In genomic region chr7:72924748-72925545, GRCh38 we compare ENCODE assay signal across 1 cellular context.
TF ChIP-seq lines count a peak whose summit lies in the region.

TSS of gene POM121 (plus strand) at chr7:72925095. CDS start at chr7:72925122, 27 bp downstream.

TF ChIP-seq in K562, 482 proteins besides CTCF, POLR2A, EP300 and RAD21 (continued from another document and continues in another):
- peak; percentile 70 for TF ChIP-seq TBP (optimal IDR thresholded peaks at IDR 0.05; ENCODE audit: low read depth, low read length)
- peak; percentile 63 for TF ChIP-seq POLR2H (tag; IDR thresholded peaks at IDR 0.05; ENCODE audit: low read depth)
- no peak for TF ChIP-seq NR3C1 (CRISPR knock-in tag; IDR thresholded peaks at IDR 0.05)
- TF ChIP-seq JUND (IDR thresholded peaks at IDR 0.05; ENCODE audit: borderline replicate concordance, low read depth, low read length): peak; percentile 70
- no peak; the same call in 2 of the 3 replicates for TF ChIP-seq JUND (tag; IDR thresholded peaks at IDR 0.05; ENCODE audit: borderline replicate concordance, low read depth, low read length)
- TF ChIP-seq HNRNPLL (IDR thresholded peaks at IDR 0.05; ENCODE audit: low read depth, low read length, poor library complexity, severe bottlenecking): peak; percentile 91
- no peak for TF ChIP-seq COPS2 (conservative IDR thresholded peaks at IDR 0.05)
- peak; percentile 82; the same call in 1 of the 2 replicates for TF ChIP-seq NBN (IDR thresholded peaks at IDR 0.05; ENCODE audit: low read depth)
- peak; percentile 58 for TF ChIP-seq VEZF1 (CRISPR knock-in tag; IDR thresholded peaks at IDR 0.05)
- peak in 1 of 3 experiments; percentile 61; a peak in 1 of 6 replicates for TF ChIP-seq ZBTB11 (CRISPR knock-in tag; IDR thresholded peaks at IDR 0.05)
- 0 out of 2 replicates have a peak, but pooled peaks have one; percentile 18 for TF ChIP-seq ZNF696 (CRISPR knock-in tag; conservative IDR thresholded peaks at IDR 0.05)
- no peak for TF ChIP-seq ZNF436 (CRISPR knock-in tag; IDR thresholded peaks at IDR 0.05)
- no peak; the same call in 1 of the 2 replicates for TF ChIP-seq RFX1 (IDR thresholded peaks at IDR 0.05)
- 0 out of 2 replicates have a peak, but pooled peaks have one; percentile 40 for TF ChIP-seq XRCC5 (IDR thresholded peaks at IDR 0.05; ENCODE audit: low read depth, low read length)
- TF ChIP-seq ZNF699 (CRISPR knock-in tag; IDR thresholded peaks at IDR 0.05; ENCODE audit: insufficient replicate concordance): no peak
- TF ChIP-seq ZNF445 (CRISPR knock-in tag; IDR thresholded peaks at IDR 0.05; ENCODE audit: low read depth): no peak
- TF ChIP-seq TCF15 (CRISPR knock-in tag; IDR thresholded peaks at IDR 0.05): no peak
- TF ChIP-seq HES1 (IDR thresholded peaks at IDR 0.05; ENCODE audit: low read depth): no peak
- TF ChIP-seq ZNF589 (CRISPR knock-in tag; IDR thresholded peaks at IDR 0.05; ENCODE audit: low read depth): no peak
- 0 out of 2 replicates have a peak, but pooled peaks have one; percentile 35 for TF ChIP-seq CBX1 (IDR thresholded peaks at IDR 0.05; ENCODE audit: low read depth)
- TF ChIP-seq PHB (CRISPR knock-in tag; IDR thresholded peaks at IDR 0.05): peak; percentile 80; the same call in 1 of the 2 replicates
- TF ChIP-seq ARID2 (IDR thresholded peaks at IDR 0.05): no peak
- no peak for TF ChIP-seq PATZ1 (CRISPR knock-in tag; IDR thresholded peaks at IDR 0.05; ENCODE audit: borderline replicate concordance)
- 0 out of 2 replicates have a peak, but pooled peaks have one; percentile 15 for TF ChIP-seq ETV1 (tag; conservative IDR thresholded peaks at IDR 0.05; ENCODE audit: low read depth)
- TF ChIP-seq PHF20 (IDR thresholded peaks at IDR 0.05; ENCODE audit: partially characterized antibody): peak; percentile 94
- no peak for TF ChIP-seq KDM4B (IDR thresholded peaks at IDR 0.05; ENCODE audit: borderline replicate concordance in 2 of 2, low read depth in 1 of 2)
- TF ChIP-seq ZNF644 (tag; IDR thresholded peaks at IDR 0.05; ENCODE audit: low read depth): no peak
- TF ChIP-seq MXI1 (IDR thresholded peaks at IDR 0.05; ENCODE audit: low read depth, low read length): peak; percentile 26; the same call in 1 of the 2 replicates
- TF ChIP-seq ZBTB33 (CRISPR knock-in tag; IDR thresholded peaks at IDR 0.05): 0 out of 2 replicates have a peak, but pooled peaks have one; percentile 45
- no peak for TF ChIP-seq NEUROD1 (IDR thresholded peaks at IDR 0.05; ENCODE audit: borderline replicate concordance, low read depth, low read length, partially characterized antibody)
- TF ChIP-seq ADNP (tag; IDR thresholded peaks at IDR 0.05): no peak
- TF ChIP-seq SREBF2 (CRISPR knock-in tag; IDR thresholded peaks at IDR 0.05): no peak
- TF ChIP-seq ZNF778 (CRISPR knock-in tag; IDR thresholded peaks at IDR 0.05): no peak
- TF ChIP-seq MECOM (CRISPR knock-in tag; IDR thresholded peaks at IDR 0.05): no peak
- TF ChIP-seq U2AF1 (optimal IDR thresholded peaks at IDR 0.05; ENCODE audit: low read depth, low read length): no peak
- no peak for TF ChIP-seq RREB1 (CRISPR knock-in tag; IDR thresholded peaks at IDR 0.05)
- TF ChIP-seq ATF7 (IDR thresholded peaks at IDR 0.05): peak; percentile 88
- no peak for TF ChIP-seq FOXJ3 (CRISPR knock-in tag; IDR thresholded peaks at IDR 0.05)
- peak; percentile 94 for TF ChIP-seq CXXC5 (CRISPR knock-in tag; IDR thresholded peaks at IDR 0.05)
- TF ChIP-seq HMGXB4 (CRISPR knock-in tag; IDR thresholded peaks at IDR 0.05): 0 out of 2 replicates have a peak, but pooled peaks have one; percentile 69
- peak in 1 of 2 experiments; percentile 91; a peak in 2 of 4 replicates for TF ChIP-seq HDAC1 (IDR thresholded peaks at IDR 0.05)
- TF ChIP-seq SIX5 (IDR thresholded peaks at IDR 0.05; ENCODE audit: borderline replicate concordance in 1 of 2, insufficient read depth in 1 of 2, low read depth in 1 of 2, low read length in 2 of 2): peak; percentile 43 to 54; a peak in 1 of 4 replicates
